ENCODE assay signal across 1 cellular context in genomic region chr6:76275746-76276145, GRCh38.
TF ChIP-seq lines count a peak whose summit lies in the region.

No MANE protein-coding gene starts in this region.

TF ChIP-seq in H1, 55 proteins besides CTCF, POLR2A, EP300 and RAD21 (continued from another document):
- no peak for TF ChIP-seq KDM1A (IDR thresholded peaks at IDR 0.05; ENCODE audit: borderline replicate concordance, low read length)
- TF ChIP-seq FOSL1 (IDR thresholded peaks at IDR 0.05; ENCODE audit: insufficient read depth, low read depth, low read length) = no peak
